Comparison of ENCODE assay signal across 14 cellular contexts in the genomic region with DNA sequence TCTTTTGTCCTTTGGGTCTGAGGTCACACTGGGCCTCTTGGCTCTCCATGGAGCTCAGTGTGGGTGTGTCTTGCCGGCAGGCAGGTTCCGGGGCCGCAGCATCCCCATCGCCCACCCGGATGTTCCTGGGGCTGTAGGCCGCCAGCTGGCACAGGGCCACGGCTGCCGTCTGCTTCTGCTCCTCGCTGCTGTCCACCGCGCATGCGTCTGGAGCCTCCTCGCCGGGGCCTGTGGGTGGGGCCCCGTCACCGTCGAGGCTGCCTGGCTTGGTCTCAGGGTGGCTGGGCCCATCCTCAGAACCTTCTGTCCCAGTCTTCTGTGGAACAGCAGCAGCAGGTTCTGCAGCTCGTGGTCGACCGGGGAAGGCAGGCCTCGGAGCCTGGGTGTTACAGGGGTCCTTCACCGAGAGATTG. TPM values are rescaled to one million over a fixed set of nuclear protein-coding genes. Genes with fewer than 3 reads are reported as not detected.
DNase-seq lines count a peak whose midpoint lies in the region; ATAC-seq lines count a peak whose summit lies in the region.
"Had no signal": no experiment of that assay in that cellular context is flagged by ENCODE, and none has a peak within 500 bp of the region (broad histone marks: within the 10 kb centered on the region; RNA-seq: fewer than 3 reads in every experiment).

No MANE protein-coding gene starts in this region.

- H3K9ac ChIP-seq in skeletal muscle tissue (ENCODE audit: low read depth in 1 of 3, low read length in 3 of 3) = peak overlapping the region in 2 of 3 donors; percentile 33 to 43

- H3K36me3 ChIP-seq in skeletal muscle tissue (ENCODE audit: control insufficient read depth in 3 of 3, insufficient read depth in 3 of 3, low read length in 3 of 3) = peaks cover 13 to 19% (median 18%) of the 10 kb centered on the region in 3 donors

- intact Hi-C loops in left cardiac atrium (cut with DNase I) = no loop called here

- peak overlapping the region in 2 of 3 donors; percentile 24 to 54 for H3K4me3 ChIP-seq in skeletal muscle tissue (ENCODE audit: low read length in 3 of 3)
- H3K4me3 ChIP-seq: tibial nerve had no signal

- no peak overlapping the region for H3K27ac ChIP-seq in skeletal muscle tissue (ENCODE audit: low read depth, low read length)

- no peaks in the 10 kb centered on the region for H3K27me3 ChIP-seq in skeletal muscle tissue (ENCODE audit: control insufficient read depth in 3 of 3, insufficient read depth in 3 of 3, low read length in 3 of 3)
- H3K27me3 ChIP-seq: tibial nerve had no signal

- ATAC-seq in left cardiac atrium (peak; percentile 78 to 84), GM19452 (IDR thresholded peaks at IDR 0.05; ENCODE audit: unreplicated experiment) (no peak)

- no peaks in the 10 kb centered on the region for H3K9me3 ChIP-seq in skeletal muscle tissue (ENCODE audit: control insufficient read depth in 3 of 3, low read length in 3 of 3)
- H3K9me3 ChIP-seq: tibial nerve had no signal

- H3K4me1 ChIP-seq in skeletal muscle tissue (ENCODE audit: control insufficient read depth in 3 of 3, insufficient read depth in 3 of 3, low read length in 3 of 3) = peaks cover 0 to 8% (median 7%) of the 10 kb centered on the region in 3 donors

- DNase-seq in NCI-H187 (lab: John Stamatoyannopoulos, UW) (peak; percentile 36 to 44), NCI-H187 treated with DMSO at 0.1 percent for 48 hours (lab: John Stamatoyannopoulos, UW) (no peak), astrocyte of the hippocampus (ENCODE audit: low read depth, low spot score) (peak; percentile 52), left cardiac atrium (peak; percentile 86), T-helper 1 cell (no peak)
- no peak for DNase-seq in activated effector memory CD4-positive, alpha-beta T cell treated with anti-CD3 and anti-CD28 coated beads, Interleukin-2, amount 50 U/mL, for 16 hours
- DNase-seq: Calu3, MM.1S, NCI-H446 treated with DMSO at 0.1 percent for 48 hours, SIG-M5 had no signal

RNA-seq across cellular contexts. Expression of a gene that starts 9.6 kb away (rescaled TPM):
- total RNA-seq in left cardiac atrium (not detected), skeletal muscle tissue (not detected)
- total RNA-seq: A172, Calu3, tibial nerve had no signal

Comparison
In these comparisons a context has a peak if more than half of its experiments do, and no peak if none do; other contexts are left out.
1. DNase-seq: peak in NCI-H187 (2 of 2), astrocyte of the hippocampus (single experiment) and left cardiac atrium (single experiment); none in NCI-H187 treated with DMSO at 0.1 percent for 48 hours (single experiment), T-helper 1 cell (0 of 5) and activated effector memory CD4-positive, alpha-beta T cell treated with anti-CD3 and anti-CD28 coated beads, Interleukin-2, amount 50 U/mL, for 16 hours (single experiment).